In genomic region chr15:43433160-43433559, GRCh38 we compare ENCODE assay signal across 17 cellular contexts.
"Had no signal": no experiment of that assay in that cellular context is flagged by ENCODE, and none has a peak within 500 bp of the region (broad histone marks: within the 10 kb centered on the region; RNA-seq: fewer than 3 reads in every experiment).

No MANE protein-coding gene starts in this region.

- H3K27ac ChIP-seq: hepatocyte, pancreas, testis had no signal

- DNase-seq: activated CD4-positive, alpha-beta T cell treated with anti-CD3 and anti-CD28 coated beads for 48 hours; activated CD8-positive, alpha-beta memory T cell treated with anti-CD3 and anti-CD28 coated beads, Interleukin-2, amount 50 U/mL, for 48 hours; activated CD8-positive, alpha-beta T cell treated with anti-CD3 and anti-CD28 coated beads, Interleukin-2, amount 10 ng/mL, durations not matched to agents 7 days and 5 days; activated naive CD4-positive, alpha-beta T cell treated with anti-CD3 and anti-CD28 coated beads for 36 hours; amniotic stem cell; left ventricle myocardium superior; mesenchymal stem cell; nephron progenitor cell; pancreas; stimulated activated CD4-positive, alpha-beta T cell treated with anti-CD3 and anti-CD28 coated beads, Interleukin-15, amount 100 ng/mL, for 24 hours; stimulated activated CD4-positive, alpha-beta T cell treated with anti-CD3 and anti-CD28 coated beads, Interleukin-4, amount 100 ng/mL, for 24 hours; T-helper 1 cell; testis had no signal

- H3K4me1 Mint-ChIP-seq: nephron progenitor cell, WTC11 had no signal

- H3K9me3 Mint-ChIP-seq: activated naive CD4-positive, alpha-beta T cell treated with anti-CD3 and anti-CD28 coated beads for 36 hours; activated T-helper 1 cell treated with anti-CD3 and anti-CD28 coated beads, Interleukin-12 subunit alpha, Interleukin-12 subunit beta, Interleukin-2, Interleukin-4 antibody, amounts not matched to agents 30 ng/mL and 10 ng/mL and 1 ng/mL, durations not matched to agents 14 hours and 24 hours and 36 hours; nephron progenitor cell; stimulated activated naive CD8-positive, alpha-beta T cell treated with anti-CD3 and anti-CD28 coated beads, Interleukin-15, Interleukin-2, amounts not matched to agents 100 ng/mL and 50 ng/mL, for 24 hours; WTC11 had no signal

- H3K27ac Mint-ChIP-seq: activated CD8-positive, alpha-beta T cell treated with anti-CD3 and anti-CD28 coated beads, Interleukin-2, amount 10 ng/mL, durations not matched to agents 7 days and 5 days; activated naive CD4-positive, alpha-beta T cell treated with anti-CD3 and anti-CD28 coated beads for 36 hours; activated T-helper 1 cell treated with anti-CD3 and anti-CD28 coated beads, Interleukin-12 subunit alpha, Interleukin-12 subunit beta, Interleukin-2, Interleukin-4 antibody, amounts not matched to agents 30 ng/mL and 10 ng/mL and 1 ng/mL, durations not matched to agents 14 hours and 24 hours and 36 hours; nephron progenitor cell; stimulated activated naive CD8-positive, alpha-beta T cell treated with anti-CD3 and anti-CD28 coated beads, Interleukin-15, Interleukin-2, amounts not matched to agents 100 ng/mL and 50 ng/mL, for 24 hours; WTC11 had no signal

- H3K27me3 Mint-ChIP-seq: stimulated activated naive CD8-positive, alpha-beta T cell treated with anti-CD3 and anti-CD28 coated beads, Interleukin-15, Interleukin-2, amounts not matched to agents 100 ng/mL and 50 ng/mL, for 24 hours had no signal

- H3K4me3 Mint-ChIP-seq: activated CD8-positive, alpha-beta T cell treated with anti-CD3 and anti-CD28 coated beads, Interleukin-2, amount 10 ng/mL, durations not matched to agents 7 days and 5 days; activated naive CD4-positive, alpha-beta T cell treated with anti-CD3 and anti-CD28 coated beads for 36 hours; activated T-helper 1 cell treated with anti-CD3 and anti-CD28 coated beads, Interleukin-12 subunit alpha, Interleukin-12 subunit beta, Interleukin-2, Interleukin-4 antibody, amounts not matched to agents 30 ng/mL and 10 ng/mL and 1 ng/mL, durations not matched to agents 14 hours and 24 hours and 36 hours; nephron progenitor cell; stimulated activated naive CD8-positive, alpha-beta T cell treated with anti-CD3 and anti-CD28 coated beads, Interleukin-15, Interleukin-2, amounts not matched to agents 100 ng/mL and 50 ng/mL, for 24 hours; WTC11 had no signal

- H3K4me3 ChIP-seq: hepatocyte, pancreas, testis had no signal
